ENCODE assay signal across 1 cellular context in genomic region chr6:35092362-35093117, GRCh38.
TF ChIP-seq lines count a peak whose summit lies in the region.

No MANE protein-coding gene starts in this region.

TF ChIP-seq in SK-N-SH, 30 proteins besides CTCF, POLR2A, EP300 and RAD21 (continued from another document):
- TF ChIP-seq USF2 (IDR thresholded peaks at IDR 0.05; ENCODE audit: borderline replicate concordance, low read depth, low read length) = no peak
- TF ChIP-seq FOSL2 (IDR thresholded peaks at IDR 0.05; ENCODE audit: borderline replicate concordance, low read depth) = 0 out of 2 replicates have a peak, but pooled peaks have one; percentile 32
- no peak for TF ChIP-seq YY1 (IDR thresholded peaks at IDR 0.05; ENCODE audit: low read depth)
- no peak for TF ChIP-seq FOXM1 (IDR thresholded peaks at IDR 0.05; ENCODE audit: low read depth)
- TF ChIP-seq TEAD4 (IDR thresholded peaks at IDR 0.05; ENCODE audit: borderline replicate concordance, insufficient read depth) = no peak
- TF ChIP-seq RCOR1 (IDR thresholded peaks at IDR 0.05; ENCODE audit: low read length) = no peak
- no peak for TF ChIP-seq IRF3 (IDR thresholded peaks at IDR 0.05; ENCODE audit: low read depth, low read length)
